In genomic region chr5:96781031-96781733, GRCh38 we compare ENCODE assay signal across 1 cellular context.
TF ChIP-seq lines count a peak whose summit lies in the region.

No MANE protein-coding gene starts in this region.

TF ChIP-seq in GM23338, 12 proteins besides CTCF, POLR2A, EP300 and RAD21 (continued from another document):
- TF ChIP-seq REST (IDR thresholded peaks at IDR 0.05; ENCODE audit: unreplicated experiment) (no peak), JUNB (IDR thresholded peaks at IDR 0.05; ENCODE audit: unreplicated experiment) (no peak), CREB1 (CRISPR knock-in tag; IDR thresholded peaks at IDR 0.05; ENCODE audit: low read depth) (no peak), EZH2phosphoT487 (IDR thresholded peaks at IDR 0.05; ENCODE audit: unreplicated experiment) (no peak)
